Comparison of ENCODE assay signal across 8 cellular contexts in the genomic region with DNA sequence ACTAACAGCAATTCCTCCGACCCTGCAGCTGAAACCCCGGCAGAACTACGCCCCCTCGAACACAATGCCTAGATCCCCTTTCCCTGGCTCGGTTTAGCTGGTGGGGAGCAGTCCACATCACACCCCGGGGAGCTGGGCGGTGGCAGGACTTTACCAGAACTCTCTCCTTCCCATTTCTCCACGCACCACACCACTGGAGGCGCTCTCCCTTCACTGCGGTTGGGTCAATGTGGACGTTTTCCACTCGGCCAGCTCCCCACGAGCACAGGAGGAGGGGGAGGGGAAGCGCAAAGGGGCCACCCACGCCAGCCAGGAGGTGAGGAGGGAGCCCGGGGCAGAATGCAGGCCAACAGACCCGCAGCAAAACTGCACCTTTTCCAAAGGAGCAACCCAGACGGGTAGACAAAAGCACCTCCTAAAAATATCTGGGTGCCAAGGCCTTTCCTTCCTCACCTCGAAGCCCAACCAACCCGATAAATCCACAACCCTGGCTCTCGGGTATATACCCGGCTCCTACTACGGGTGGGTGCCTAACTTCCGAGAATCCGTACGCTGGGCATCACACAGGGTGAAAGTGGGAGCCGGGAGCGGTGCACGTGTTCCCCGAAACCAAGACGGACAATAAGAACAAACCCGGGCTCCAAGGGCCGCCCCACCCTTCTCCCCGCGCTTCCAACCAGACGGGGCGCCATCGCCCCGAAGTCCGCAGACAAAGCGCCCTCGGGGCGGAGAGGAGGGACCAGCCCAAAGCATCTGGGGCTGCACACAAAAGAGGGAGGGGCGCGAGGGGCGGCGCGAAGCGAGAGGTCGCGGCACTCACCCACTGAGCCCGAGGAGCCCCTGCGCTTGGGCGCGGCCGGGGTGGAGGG. TPM values are rescaled to one million over a fixed set of nuclear protein-coding genes. Genes with fewer than 3 reads are reported as not detected.
DNase-seq lines count a peak whose midpoint lies in the region; ATAC-seq and TF ChIP-seq lines count a peak whose summit lies in the region.

No MANE protein-coding gene starts in this region.

- H3K4me1 ChIP-seq in adipocyte (ENCODE audit: control insufficient read depth, insufficient read depth, low read length) (peaks cover 35% of the 10 kb centered on the region), upper lobe of right lung (peaks cover 35% of the 10 kb centered on the region)

- H3K36me3 ChIP-seq in adipocyte (ENCODE audit: control insufficient read depth, insufficient read depth, low read length, severe bottlenecking) (no peaks in the 10 kb centered on the region), upper lobe of right lung (no peaks in the 10 kb centered on the region)

- H3K27ac ChIP-seq in upper lobe of right lung: peak overlapping the region; percentile 95

- no peaks in the 10 kb centered on the region for H3K9me3 Mint-ChIP-seq in osteocyte (ENCODE audit: unreplicated experiment)

- peak overlapping the region; percentile 98 for H3K27ac Mint-ChIP-seq in osteocyte (ENCODE audit: unreplicated experiment)

- peak overlapping the region; percentile 100 for H3K9ac ChIP-seq in adipocyte (ENCODE audit: low read length)

- intact Hi-C loops in Right ventricle myocardium superior (cut with DNase I): no loop called here
- intact Hi-C loops in upper lobe of right lung (cut with DNase I): loop anchor here (10.0 kb wide), 1 partner anchor 116 kb away; no protein-coding TSS in a partner anchor

- ATAC-seq in GM21381 (IDR thresholded peaks at IDR 0.05; ENCODE audit: unreplicated experiment) (peak; percentile 15), Right ventricle myocardium superior (ENCODE audit: poor library complexity) (peak; percentile 71), upper lobe of right lung (peak; percentile 78)

- H3K4me3 ChIP-seq in adipocyte (ENCODE audit: low read length) (peak overlapping the region; percentile 100), upper lobe of right lung (peak overlapping the region; percentile 91)

- H3K27me3 ChIP-seq in adipocyte (replicated peaks; ENCODE audit: control insufficient read depth, insufficient read depth, low read length): no peaks in the 10 kb centered on the region
- H3K27me3 ChIP-seq in upper lobe of right lung: no peaks in the 10 kb centered on the region

- H3K36me3 Mint-ChIP-seq in osteocyte (ENCODE audit: unreplicated experiment): peaks cover 4% of the 10 kb centered on the region

- no peaks in the 10 kb centered on the region for H3K9me3 ChIP-seq in adipocyte (ENCODE audit: control insufficient read depth, low read length)
- no peaks in the 10 kb centered on the region for H3K9me3 ChIP-seq in upper lobe of right lung

- H3K4me3 Mint-ChIP-seq in osteocyte (ENCODE audit: unreplicated experiment): peak overlapping the region; percentile 99

- H3K4me1 Mint-ChIP-seq in osteocyte (ENCODE audit: unreplicated experiment): peaks cover 51% of the 10 kb centered on the region

- TF ChIP-seq CTCF in osteocyte (IDR thresholded peaks at IDR 0.05): peak; percentile 67
- peak; percentile 54 for TF ChIP-seq CTCF in upper lobe of right lung (IDR thresholded peaks at IDR 0.05)

- no peaks in the 10 kb centered on the region for H3K27me3 Mint-ChIP-seq in osteocyte (ENCODE audit: unreplicated experiment)

- DNase-seq in CD1c-positive myeloid dendritic cell (ENCODE audit: extremely low spot score) (peak; percentile 92), NCI-H1048 (lab: John Stamatoyannopoulos, UW) (peak; percentile 4), SKM-1 treated with dmso at 0.1 percent for 144 hours (lab: John Stamatoyannopoulos, UW; ENCODE audit: unreplicated experiment) (peak; percentile 71), adipocyte (ENCODE audit: low read depth) (peak; percentile 94), Right ventricle myocardium superior (peak; percentile 91), osteocyte (ENCODE audit: extremely low spot score, unreplicated experiment) (peak; percentile 91), upper lobe of right lung (peak; percentile 93)

RNA-seq across cellular contexts. Expression of a gene that starts 1.1 kb away (rescaled TPM):
- total RNA-seq in Right ventricle myocardium superior (56.3 TPM), osteocyte (532 and 603 TPM in 2 replicates), upper lobe of right lung (275 TPM)

Comparison
In these comparisons a context has a peak if more than half of its experiments do, and no peak if none do; other contexts are left out.
1. Peak in every context shown above with its lines: DNase-seq, ATAC-seq, H3K4me3 ChIP-seq and H3K27ac ChIP-seq.
2. DNase-seq: peak in every context shown above with its lines; median percentile 94 in adipocyte; 93 in upper lobe of right lung; 92 in CD1c-positive myeloid dendritic cell; 91 in Right ventricle myocardium superior; 91 in osteocyte; 71 in SKM-1 treated with dmso at 0.1 percent for 144 hours; 4 in NCI-H1048.
3. ATAC-seq: peak in every context shown above with its lines; median percentile 78 in upper lobe of right lung; 71 in Right ventricle myocardium superior; 15 in GM21381.